ENCODE assay signal across 23 cellular contexts in the genomic region with DNA sequence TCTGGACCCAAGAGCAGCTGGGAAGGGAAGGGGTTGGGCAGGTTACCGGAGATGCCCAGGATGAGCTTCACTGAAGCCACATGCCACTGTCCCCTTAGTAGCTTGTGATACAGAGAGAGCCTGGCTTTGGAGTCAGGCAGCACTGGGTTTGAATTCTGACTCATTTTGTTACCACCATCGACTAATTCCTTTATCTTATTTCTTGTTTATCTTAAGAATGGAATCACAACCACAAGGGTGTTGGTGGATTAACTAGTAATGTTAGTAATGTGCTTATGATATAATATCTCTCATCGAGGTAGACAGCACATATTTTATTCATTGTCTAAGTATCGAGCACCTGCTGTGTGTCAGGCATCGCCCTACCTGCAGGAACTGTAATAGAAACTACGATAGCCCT. TPM values are rescaled to one million over a fixed set of nuclear protein-coding genes. Genes with fewer than 3 reads are reported as not detected.
DNase-seq lines count a peak whose midpoint lies in the region; ATAC-seq and TF ChIP-seq lines count a peak whose summit lies in the region.
"Had no signal": no experiment of that assay in that cellular context is flagged by ENCODE, and none has a peak within 500 bp of the region (broad histone marks: within the 10 kb centered on the region; RNA-seq: fewer than 3 reads in every experiment).

No MANE protein-coding gene starts in this region.

- peaks cover 19% of the 10 kb centered on the region for H3K4me1 Mint-ChIP-seq in activated T-cell treated with anti-CD3 and anti-CD28 coated beads, Interleukin-2, amount 50 U/mL, for 72 hours (ENCODE audit: low read depth)

- H4K20me1 ChIP-seq in PC-3 (ENCODE audit: low read length) = no peaks in the 10 kb centered on the region
- H4K20me1 ChIP-seq: BLaER1 treated with 17β-estradiol and CSF1 and Interleukin-3, amounts not matched to agents 10 nM and 100 nM had no signal

- TF ChIP-seq CTCF in PC-3 (conservative IDR thresholded peaks at IDR 0.05; ENCODE audit: low read depth, low read length) = no peak
- TF ChIP-seq CTCF in fibroblast of villous mesenchyme (IDR thresholded peaks at IDR 0.05; ENCODE audit: insufficient read depth, low read depth, low read length) = no peak
- TF ChIP-seq CTCF in vagina (IDR thresholded peaks at IDR 0.05) = no peak

- H3K9me3 Mint-ChIP-seq in activated T-cell treated with anti-CD3 and anti-CD28 coated beads, Interleukin-2, amount 50 U/mL, for 72 hours = no peaks in the 10 kb centered on the region
- H3K9me3 Mint-ChIP-seq: naive thymus-derived CD4-positive, alpha-beta T cell; stimulated activated naive CD8-positive, alpha-beta T cell treated with anti-CD3 and anti-CD28 coated beads, Interleukin-15, Interleukin-2, amounts not matched to agents 100 ng/mL and 50 ng/mL, for 24 hours had no signal

- no peaks in the 10 kb centered on the region for H3K9me2 ChIP-seq in PC-3 (replicated peaks; ENCODE audit: low read length)

- H3K27me3 ChIP-seq in PC-3 (ENCODE audit: low read length) = no peaks in the 10 kb centered on the region
- H3K27me3 ChIP-seq in vagina = no peaks in the 10 kb centered on the region
- H3K27me3 ChIP-seq: BLaER1 treated with 17β-estradiol and CSF1 and Interleukin-3, amounts not matched to agents 10 nM and 100 nM; esophagus squamous epithelium; tibial nerve had no signal

- POLR2A ChIA-PET in PC-3 (lab: Charles Lee; ENCODE audit: unreplicated experiment) = no interaction called here

- no peak for TF ChIP-seq POLR2A in vagina (IDR thresholded peaks at IDR 0.05)

- peak overlapping the region; percentile 71 for H3K27ac Mint-ChIP-seq in activated T-cell treated with anti-CD3 and anti-CD28 coated beads, Interleukin-2, amount 50 U/mL, for 72 hours
- H3K27ac Mint-ChIP-seq: activated CD8-positive, alpha-beta T cell treated with anti-CD3 and anti-CD28 coated beads, Interleukin-2, amount 10 ng/mL, durations not matched to agents 7 days and 5 days; naive thymus-derived CD4-positive, alpha-beta T cell; stimulated activated naive CD8-positive, alpha-beta T cell treated with anti-CD3 and anti-CD28 coated beads, Interleukin-15, Interleukin-2, amounts not matched to agents 100 ng/mL and 50 ng/mL, for 24 hours had no signal

- no peak overlapping the region for H3K4me2 ChIP-seq in PC-3 (ENCODE audit: low read length)
- H3K4me2 ChIP-seq: BLaER1 treated with 17β-estradiol and CSF1 and Interleukin-3, amounts not matched to agents 10 nM and 100 nM; KMS-11 had no signal

- no peak for DNase-seq in activated T-cell treated with anti-CD3 and anti-CD28 coated beads, Interleukin-2, amount 50 U/mL, for 72 hours
- DNase-seq in activated T-cell treated with anti-CD3 and anti-CD28 coated beads for 4 hours (no peak), PC-3 (peak; percentile 26), fibroblast of villous mesenchyme (ENCODE audit: low read depth) (peak; percentile 13), vagina (ENCODE audit: extremely low spot score in 2 of 2) (no peak), epidermal melanocyte (ENCODE audit: insufficient read length, low spot score) (no peak), NCI-H146 treated with DMSO at 0.1 percent for 48 hours (lab: John Stamatoyannopoulos, UW; ENCODE audit: unreplicated experiment) (no peak)
- DNase-seq in activated CD4-positive, CD25-positive, alpha-beta regulatory T cell (lab: John Stamatoyannopoulos, UW) = no peak
- DNase-seq: activated CD8-positive, alpha-beta T cell treated with anti-CD3 and anti-CD28 coated beads, Interleukin-2, amount 10 ng/mL, durations not matched to agents 7 days and 5 days; activated naive CD4-positive, alpha-beta T cell treated with anti-CD3 and anti-CD28 coated beads, Interleukin-2, amount 50 U/mL, for 16 hours; activated T-cell treated with anti-CD3 and anti-CD28 coated beads, Interleukin-2, amount 50 U/mL, for 1 hour; effector CD8-positive, alpha-beta T cell; esophagus squamous epithelium; naive thymus-derived CD4-positive, alpha-beta T cell; NCI-H1930; NCI-H345; stimulated activated CD4-positive, alpha-beta T cell treated with anti-CD3 and anti-CD28 coated beads, Interleukin-4, amount 100 ng/mL, for 4 hours; T-helper 9 cell had no signal

- no peaks in the 10 kb centered on the region for H3K79me2 ChIP-seq in PC-3 (ENCODE audit: low read length)

- no peak overlapping the region for H3K4me3 ChIP-seq in PC-3 (ENCODE audit: low read length)
- H3K4me3 ChIP-seq in fibroblast of villous mesenchyme (ENCODE audit: low read depth, low read length) = no peak overlapping the region
- H3K4me3 ChIP-seq in vagina = no peak overlapping the region
- H3K4me3 ChIP-seq: BLaER1 treated with 17β-estradiol and CSF1 and Interleukin-3, amounts not matched to agents 10 nM and 100 nM; esophagus squamous epithelium; tibial nerve had no signal

- peak overlapping the region in 1 of 2 donors; percentile 55 for H3K4me3 Mint-ChIP-seq in activated T-cell treated with anti-CD3 and anti-CD28 coated beads, Interleukin-2, amount 50 U/mL, for 72 hours
- H3K4me3 Mint-ChIP-seq: activated CD8-positive, alpha-beta T cell treated with anti-CD3 and anti-CD28 coated beads, Interleukin-2, amount 10 ng/mL, durations not matched to agents 7 days and 5 days; naive thymus-derived CD4-positive, alpha-beta T cell; stimulated activated naive CD8-positive, alpha-beta T cell treated with anti-CD3 and anti-CD28 coated beads, Interleukin-15, Interleukin-2, amounts not matched to agents 100 ng/mL and 50 ng/mL, for 24 hours had no signal

- H3K36me3 ChIP-seq in PC-3 (ENCODE audit: low read depth, low read length) (no peaks in the 10 kb centered on the region), vagina (no peaks in the 10 kb centered on the region)

- CTCF ChIA-PET in PC-3 (lab: Charles Lee) = no interaction called here

- intact Hi-C loops in PC-3 (cut with micrococcal nuclease) = no loop called here
- intact Hi-C loops in vagina (cut with DNase I) = no loop called here

- ATAC-seq in activated T-cell treated with anti-CD3 and anti-CD28 coated beads, Interleukin-2, amount 50 U/mL, for 72 hours (replicated peaks in 1 of 2) = peak; percentile 58 to 79
- ATAC-seq in PC-3 = no peak
- ATAC-seq: activated CD8-positive, alpha-beta T cell treated with anti-CD3 and anti-CD28 coated beads, Interleukin-2, amount 10 ng/mL, durations not matched to agents 7 days and 5 days; naive thymus-derived CD4-positive, alpha-beta T cell; Right ventricle myocardium inferior had no signal

- H3K4me1 ChIP-seq in PC-3 (ENCODE audit: insufficient read depth, low read length) (peaks cover 8% of the 10 kb centered on the region; the same call in 1 of the 2 replicates), vagina (peaks cover 8% of the 10 kb centered on the region)
- H3K4me1 ChIP-seq: esophagus squamous epithelium, tibial nerve had no signal

- H3K9ac ChIP-seq in PC-3 (ENCODE audit: low read length) = no peak overlapping the region
- H3K9ac ChIP-seq: KMS-11 had no signal

- H3K27me3 Mint-ChIP-seq in activated T-cell treated with anti-CD3 and anti-CD28 coated beads, Interleukin-2, amount 50 U/mL, for 72 hours (ENCODE audit: low read depth) = no peaks in the 10 kb centered on the region
- H3K27me3 Mint-ChIP-seq: naive thymus-derived CD4-positive, alpha-beta T cell; stimulated activated naive CD8-positive, alpha-beta T cell treated with anti-CD3 and anti-CD28 coated beads, Interleukin-15, Interleukin-2, amounts not matched to agents 100 ng/mL and 50 ng/mL, for 24 hours had no signal

- H3K27ac ChIP-seq in PC-3 (ENCODE audit: low read length) (no peak overlapping the region), vagina (peak overlapping the region; percentile 72)
- H3K27ac ChIP-seq: BLaER1 treated with 17β-estradiol and CSF1 and Interleukin-3, amounts not matched to agents 10 nM and 100 nM; esophagus squamous epithelium; KMS-11; tibial nerve had no signal

- no peaks in the 10 kb centered on the region for H3F3A ChIP-seq in PC-3 (ENCODE audit: low read length, unreplicated experiment)

- no peak overlapping the region for H2AFZ ChIP-seq in PC-3 (ENCODE audit: low read length)

- H3K9me3 ChIP-seq in PC-3 (ENCODE audit: low read length) = no peaks in the 10 kb centered on the region
- H3K9me3 ChIP-seq in vagina = no peaks in the 10 kb centered on the region
- H3K9me3 ChIP-seq: BLaER1 treated with 17β-estradiol and CSF1 and Interleukin-3, amounts not matched to agents 10 nM and 100 nM; esophagus squamous epithelium; tibial nerve had no signal

- no TSS peak for BruUV-seq in PC-3 (replicated peaks; lab: Mats Ljungman, UMichigan)

- H3K36me3 Mint-ChIP-seq in activated T-cell treated with anti-CD3 and anti-CD28 coated beads, Interleukin-2, amount 50 U/mL, for 72 hours (ENCODE audit: insufficient read depth in 2 of 2) = peaks cover 0 to 6% of the 10 kb centered on the region in 2 donors

RNA-seq across cellular contexts. Expression of a gene that starts 17.7 kb away (rescaled TPM):
- 10 to 100 TPM; 22.3 to 24.0 TPM for total RNA-seq in activated T-cell treated with anti-CD3 and anti-CD28 coated beads, Interleukin-2, amount 50 U/mL, for 72 hours
- 24.0 and 25.0 TPM in 2 replicates for total RNA-seq in PC-3 (2014; rRNA removed)
- total RNA-seq in fibroblast of villous mesenchyme = 24.2 TPM in 2 replicates
- total RNA-seq in vagina = 20.4 TPM

Comparison
In these comparisons a context has a peak if more than half of its experiments do, and no peak if none do; other contexts are left out.
1. DNase-seq: peak in PC-3 (single experiment) and fibroblast of villous mesenchyme (single experiment); none in activated T-cell treated with anti-CD3 and anti-CD28 coated beads, Interleukin-2, amount 50 U/mL, for 72 hours (0 of 2), activated T-cell treated with anti-CD3 and anti-CD28 coated beads for 4 hours (single experiment), vagina (0 of 2), activated CD4-positive, CD25-positive, alpha-beta regulatory T cell (0 of 4), epidermal melanocyte (single experiment) and NCI-H146 treated with DMSO at 0.1 percent for 48 hours (single experiment).